Comparison of ENCODE assay signal across 33 cellular contexts in genomic region chr6:163341671-163342070, GRCh38.
DNase-seq lines count a peak whose midpoint lies in the region; ATAC-seq and TF ChIP-seq lines count a peak whose summit lies in the region.
"Had no signal": no experiment of that assay in that cellular context is flagged by ENCODE, and none has a peak within 500 bp of the region (broad histone marks: within the 10 kb centered on the region; RNA-seq: fewer than 3 reads in every experiment).

No MANE protein-coding gene starts in this region.

- peak in 2 of 8 donors; percentile 36 to 41 for ATAC-seq in heart right ventricle
- ATAC-seq in Right ventricle myocardium inferior, result no peak
- no peak for ATAC-seq in HG02610 (IDR thresholded peaks at IDR 0.05; ENCODE audit: unreplicated experiment)
- ATAC-seq: activated CD4-positive, alpha-beta T cell treated with anti-CD3 and anti-CD28 coated beads for 36 hours; activated CD8-positive, alpha-beta T cell treated with anti-CD3 and anti-CD28 coated beads for 36 hours; body of pancreas; effector memory CD8-positive, alpha-beta T cell; sciatic nerve; upper lobe of right lung had no signal

- H3K4me1 Mint-ChIP-seq in endodermal cell, result peaks cover 3% of the 10 kb centered on the region
- no peaks in the 10 kb centered on the region for H3K4me1 Mint-ChIP-seq in activated naive CD4-positive, alpha-beta T cell treated with anti-CD3 and anti-CD28 coated beads, Interleukin-2, amount 10 ng/mL, durations not matched to agents 7 days and 5 days
- H3K4me1 Mint-ChIP-seq: activated CD4-positive, alpha-beta T cell treated with anti-CD3 and anti-CD28 coated beads for 36 hours had no signal

- TF ChIP-seq CTCF in heart right ventricle (IDR thresholded peaks at IDR 0.05) (no peak), endodermal cell (conservative IDR thresholded peaks at IDR 0.05) (no peak)

- H3K36me3 Mint-ChIP-seq in endodermal cell (ENCODE audit: low read depth), result no peaks in the 10 kb centered on the region
- no peaks in the 10 kb centered on the region for H3K36me3 Mint-ChIP-seq in activated naive CD4-positive, alpha-beta T cell treated with anti-CD3 and anti-CD28 coated beads, Interleukin-2, amount 10 ng/mL, durations not matched to agents 7 days and 5 days

- no peak overlapping the region for H3K9ac ChIP-seq in endodermal cell (ENCODE audit: extremely low read depth, low read length, poor library complexity, severe bottlenecking)

- H3K36me3 ChIP-seq in heart right ventricle (no peaks in the 10 kb centered on the region), endodermal cell (ENCODE audit: control insufficient read depth, insufficient read depth, low read length) (no peaks in the 10 kb centered on the region), neuron (ENCODE audit: insufficient read depth, low read length) (no peaks in the 10 kb centered on the region), MG63 (no peaks in the 10 kb centered on the region)
- H3K36me3 ChIP-seq: upper lobe of right lung had no signal

- H3K4me1 ChIP-seq in heart right ventricle (peaks cover 17 to 72% (median 38%) of the 10 kb centered on the region in 9 donors), endodermal cell (ENCODE audit: control insufficient read depth, insufficient read depth, low read length) (peaks cover 4% of the 10 kb centered on the region), neuron (ENCODE audit: insufficient read depth, low read length) (peaks cover 48% of the 10 kb centered on the region)
- H3K4me1 ChIP-seq: body of pancreas had no signal

- no peak overlapping the region for H2AFZ ChIP-seq in neuron (ENCODE audit: low read depth, low read length)

- H3K4me3 Mint-ChIP-seq in endodermal cell, result no peak overlapping the region
- H3K4me3 Mint-ChIP-seq in activated naive CD4-positive, alpha-beta T cell treated with anti-CD3 and anti-CD28 coated beads, Interleukin-2, amount 10 ng/mL, durations not matched to agents 7 days and 5 days, result no peak overlapping the region
- H3K4me3 Mint-ChIP-seq: activated CD4-positive, alpha-beta T cell treated with anti-CD3 and anti-CD28 coated beads for 36 hours; activated CD8-positive, alpha-beta T cell treated with anti-CD3 and anti-CD28 coated beads for 36 hours; activated T-helper 1 cell treated with anti-CD3 and anti-CD28 coated beads, Interleukin-12 subunit alpha, Interleukin-12 subunit beta, Interleukin-2, Interleukin-4 antibody, amounts not matched to agents 30 ng/mL and 10 ng/mL and 1 ng/mL, durations not matched to agents 14 hours and 24 hours and 36 hours; effector memory CD8-positive, alpha-beta T cell; nephron progenitor cell had no signal

- no peak overlapping the region for H3K27ac Mint-ChIP-seq in endodermal cell
- no peak overlapping the region for H3K27ac Mint-ChIP-seq in activated naive CD4-positive, alpha-beta T cell treated with anti-CD3 and anti-CD28 coated beads, Interleukin-2, amount 10 ng/mL, durations not matched to agents 7 days and 5 days
- H3K27ac Mint-ChIP-seq: activated CD4-positive, alpha-beta T cell treated with anti-CD3 and anti-CD28 coated beads for 36 hours; activated CD8-positive, alpha-beta T cell treated with anti-CD3 and anti-CD28 coated beads for 36 hours; activated T-helper 1 cell treated with anti-CD3 and anti-CD28 coated beads, Interleukin-12 subunit alpha, Interleukin-12 subunit beta, Interleukin-2, Interleukin-4 antibody, amounts not matched to agents 30 ng/mL and 10 ng/mL and 1 ng/mL, durations not matched to agents 14 hours and 24 hours and 36 hours; effector memory CD8-positive, alpha-beta T cell; nephron progenitor cell had no signal

- CTCF ChIA-PET in activated naive CD4-positive, alpha-beta T cell treated with anti-CD3 and anti-CD28 coated beads, Interleukin-2, amount 10 ng/mL, durations not matched to agents 7 days and 5 days (lab: Charles Lee), result no interaction called here

- no peak overlapping the region for H3K4me3 ChIP-seq in heart right ventricle
- H3K4me3 ChIP-seq in endodermal cell (ENCODE audit: low read length), result no peak overlapping the region
- H3K4me3 ChIP-seq in neuron (ENCODE audit: low read length), result peak overlapping the region; percentile 3
- no peak overlapping the region for H3K4me3 ChIP-seq in MG63
- H3K4me3 ChIP-seq: body of pancreas, upper lobe of right lung had no signal

- H3K9me3 ChIP-seq in heart right ventricle (no peaks in the 10 kb centered on the region), endodermal cell (ENCODE audit: control insufficient read depth, low read length) (no peaks in the 10 kb centered on the region), neuron (ENCODE audit: low read length) (no peaks in the 10 kb centered on the region), MG63 (no peaks in the 10 kb centered on the region)
- H3K9me3 ChIP-seq: body of pancreas, upper lobe of right lung had no signal

- H3K9me3 Mint-ChIP-seq in endodermal cell, result no peaks in the 10 kb centered on the region
- H3K9me3 Mint-ChIP-seq in activated naive CD4-positive, alpha-beta T cell treated with anti-CD3 and anti-CD28 coated beads, Interleukin-2, amount 10 ng/mL, durations not matched to agents 7 days and 5 days, result no peaks in the 10 kb centered on the region
- H3K9me3 Mint-ChIP-seq: activated CD8-positive, alpha-beta T cell treated with anti-CD3 and anti-CD28 coated beads for 36 hours; activated T-helper 1 cell treated with anti-CD3 and anti-CD28 coated beads, Interleukin-12 subunit alpha, Interleukin-12 subunit beta, Interleukin-2, Interleukin-4 antibody, amounts not matched to agents 30 ng/mL and 10 ng/mL and 1 ng/mL, durations not matched to agents 14 hours and 24 hours and 36 hours; effector memory CD8-positive, alpha-beta T cell; nephron progenitor cell had no signal

- DNase-seq in heart right ventricle (no peak), Right ventricle myocardium inferior (ENCODE audit: missing footprints) (no peak), endodermal cell (no peak), MG63 (no peak)
- no peak for DNase-seq in activated naive CD4-positive, alpha-beta T cell treated with anti-CD3 and anti-CD28 coated beads, Interleukin-2, amount 10 ng/mL, durations not matched to agents 7 days and 5 days
- DNase-seq: 8988T; activated CD4-positive, alpha-beta T cell treated with anti-CD3 and anti-CD28 coated beads for 36 hours; activated CD8-positive, alpha-beta memory T cell treated with anti-CD3 and anti-CD28 coated beads, Interleukin-2, amount 50 U/mL, for 48 hours; activated CD8-positive, alpha-beta T cell treated with anti-CD3 and anti-CD28 coated beads for 36 hours; activated naive CD4-positive, alpha-beta T cell treated with Interleukin-2 at 50 U/mL for 16 hours; body of pancreas; effector memory CD8-positive, alpha-beta T cell; erythroblast; glutamatergic neuron; islet precursor cell; KG1; MM.1S; NCI-H1105 treated with DMSO at 0.1 percent for 48 hours; NCI-H187 treated with DMSO at 0.1 percent for 48 hours; NCI-H2171; NCI-H82; nephron progenitor cell; SIG-M5; stimulated activated CD4-positive, alpha-beta T cell treated with anti-CD3 and anti-CD28 coated beads, Interleukin-4, amount 100 ng/mL, for 24 hours; T-helper 9 cell; upper lobe of right lung had no signal

- peak overlapping the region in 6 of 10 donors; percentile 22 to 92 (median 60) for H3K27ac ChIP-seq in heart right ventricle
- H3K27ac ChIP-seq in endodermal cell (ENCODE audit: low read depth, low read length), result peak overlapping the region; percentile 94
- peak overlapping the region; percentile 100 for H3K27ac ChIP-seq in temporal lobe (ENCODE audit: low read depth, low read length)
- H3K27ac ChIP-seq: body of pancreas, C4-2B, HL-60, upper lobe of right lung had no signal

- 52 to 62% methylated on average over 8 of the region's 8 CpGs for WGBS in heart right ventricle, 2 donors
- WGBS in endodermal cell (ENCODE audit: insufficient coverage in 1 of 2, insufficient read length in 1 of 2), 2 experiments, result 73% methylated on average over 8 of the region's 8 CpGs

- H3K27me3 ChIP-seq in heart right ventricle (no peaks in the 10 kb centered on the region), endodermal cell (ENCODE audit: control insufficient read depth, insufficient read depth, low read length, poor library complexity, severe bottlenecking) (no peaks in the 10 kb centered on the region), neuron (ENCODE audit: insufficient read depth, low read length) (no peaks in the 10 kb centered on the region), MG63 (no peaks in the 10 kb centered on the region)
- H3K27me3 ChIP-seq: body of pancreas, upper lobe of right lung had no signal

- H3K27me3 Mint-ChIP-seq in endodermal cell (ENCODE audit: insufficient read depth), result no peaks in the 10 kb centered on the region
- peaks cover 2% of the 10 kb centered on the region for H3K27me3 Mint-ChIP-seq in activated naive CD4-positive, alpha-beta T cell treated with anti-CD3 and anti-CD28 coated beads, Interleukin-2, amount 10 ng/mL, durations not matched to agents 7 days and 5 days
- H3K27me3 Mint-ChIP-seq: activated CD8-positive, alpha-beta T cell treated with anti-CD3 and anti-CD28 coated beads for 36 hours had no signal

- intact Hi-C loops in heart right ventricle (cut with DNase I), result loop anchor here in 3 of 10 donors (5.0 to 10.0 kb wide), 3 partner anchors 53 to 613 kb away; partner anchors contain the start of gene QKI (in 1 of the 3)
- intact Hi-C loops in Right ventricle myocardium inferior (cut with DNase I), result no loop called here
